17 cellular contexts compared by ENCODE assay signal in genomic region chr1:9309080-9309479, GRCh38. TPM values are rescaled to one million over a fixed set of nuclear protein-coding genes. Genes with fewer than 3 reads are reported as not detected.
A peak's percentile ranks its signal among the peaks of the same experiment; 100 is the strongest.
DNase-seq lines count a peak whose midpoint lies in the region; ATAC-seq and TF ChIP-seq lines count a peak whose summit lies in the region.
"Had no signal": no experiment of that assay in that cellular context is flagged by ENCODE, and none has a peak within 500 bp of the region (broad histone marks: within the 10 kb centered on the region; RNA-seq: fewer than 3 reads in every experiment).

No MANE protein-coding gene starts in this region.

- WGBS in right lobe of liver (ENCODE audit: insufficient coverage, low coverage, low lambda C conversion rate, missing lambda C conversion rate), result no CpG with 5 or more reads among the region's 8 CpGs

- peaks cover 16 to 67% (median 57%) of the 10 kb centered on the region in 10 experiments; a peak in 19 of 20 replicates for H3K4me1 ChIP-seq in BLaER1 treated with 17β-estradiol and CSF1 and Interleukin-3, amounts not matched to agents 10 nM and 100 nM
- H3K4me1 ChIP-seq in HEK293 (ENCODE audit: control insufficient read depth, insufficient read depth, low read length) (peaks cover 9% of the 10 kb centered on the region), osteoblast (ENCODE audit: insufficient read depth, low read length) (no peaks in the 10 kb centered on the region), right lobe of liver (no peaks in the 10 kb centered on the region)
- H3K4me1 ChIP-seq: BE2C had no signal

- intact Hi-C loops in dendritic cell treated with granulocyte-macrophage colony-stimulating factor and Interleukin-4, amounts not matched to agents 40 ng/mL and 50 ng/mL, for 4 days (cut with micrococcal nuclease), result no loop called here
- intact Hi-C loops in right lobe of liver (cut with DNase I), result no loop called here

- peaks cover 15% of the 10 kb centered on the region for H3K27me3 Mint-ChIP-seq in dendritic cell treated with granulocyte-macrophage colony-stimulating factor and Interleukin-4, amounts not matched to agents 40 ng/mL and 50 ng/mL, for 4 days
- H3K27me3 Mint-ChIP-seq: CD4-positive, alpha-beta memory T cell had no signal

- POLR2A ChIA-PET in HEK293 (lab: Yijun Ruan, JAX), result no interaction called here

- no peak overlapping the region for H2AFZ ChIP-seq in osteoblast (ENCODE audit: low read length)

- no peaks in the 10 kb centered on the region for H3K36me3 Mint-ChIP-seq in dendritic cell treated with granulocyte-macrophage colony-stimulating factor and Interleukin-4, amounts not matched to agents 40 ng/mL and 50 ng/mL, for 4 days (ENCODE audit: low read depth)
- H3K36me3 Mint-ChIP-seq: CD14-positive monocyte; CD4-positive, alpha-beta memory T cell had no signal

- H3K27ac ChIP-seq in BLaER1 treated with 17β-estradiol and CSF1 and Interleukin-3, amounts not matched to agents 10 nM and 100 nM, result no peak overlapping the region
- no peak overlapping the region for H3K27ac ChIP-seq in HEK293 (ENCODE audit: extremely low read depth, low read depth, low read length)
- no peak overlapping the region for H3K27ac ChIP-seq in osteoblast (ENCODE audit: low read depth, low read length)
- no peak overlapping the region for H3K27ac ChIP-seq in right lobe of liver
- H3K27ac ChIP-seq: HL-60 had no signal

- no peak overlapping the region for H3K9ac ChIP-seq in BLaER1 treated with 17β-estradiol and CSF1 and Interleukin-3, amounts not matched to agents 10 nM and 100 nM

- peaks cover 15% of the 10 kb centered on the region for H3K4me1 Mint-ChIP-seq in dendritic cell treated with granulocyte-macrophage colony-stimulating factor and Interleukin-4, amounts not matched to agents 40 ng/mL and 50 ng/mL, for 4 days (ENCODE audit: low read depth)
- H3K4me1 Mint-ChIP-seq: CD14-positive monocyte had no signal

- H3K27ac Mint-ChIP-seq in dendritic cell treated with granulocyte-macrophage colony-stimulating factor and Interleukin-4, amounts not matched to agents 40 ng/mL and 50 ng/mL, for 4 days, result peak overlapping the region; percentile 33
- H3K27ac Mint-ChIP-seq: CD14-positive monocyte had no signal

- ATAC-seq in right lobe of liver (no peak), GM18498 (IDR thresholded peaks at IDR 0.05; ENCODE audit: unreplicated experiment) (no peak)

- DNase-seq in osteoblast (ENCODE audit: insufficient read length, low spot score, missing footprints) (peak; percentile 15), RPMI8226 (no peak), right lobe of liver (no peak)
- no peak for DNase-seq in activated T-cell treated with anti-CD3 and anti-CD28 coated beads, Interleukin-2, amount 50 U/mL, for 48 hours
- DNase-seq: ACHN; BE2C; CD4-positive, alpha-beta memory T cell; DMS153; GF-D8; GOT3; H7 had no signal

- H3K27me3 ChIP-seq in BLaER1 treated with 17β-estradiol and CSF1 and Interleukin-3, amounts not matched to agents 10 nM and 100 nM, result no peaks in the 10 kb centered on the region
- H3K27me3 ChIP-seq in osteoblast (ENCODE audit: insufficient read depth, low read length), result no peaks in the 10 kb centered on the region
- no peaks in the 10 kb centered on the region for H3K27me3 ChIP-seq in right lobe of liver
- H3K27me3 ChIP-seq: BE2C had no signal

- no peaks in the 10 kb centered on the region for H3K9me3 Mint-ChIP-seq in dendritic cell treated with granulocyte-macrophage colony-stimulating factor and Interleukin-4, amounts not matched to agents 40 ng/mL and 50 ng/mL, for 4 days
- H3K9me3 Mint-ChIP-seq: CD14-positive monocyte had no signal

- no peak overlapping the region for H3K4me3 Mint-ChIP-seq in dendritic cell treated with granulocyte-macrophage colony-stimulating factor and Interleukin-4, amounts not matched to agents 40 ng/mL and 50 ng/mL, for 4 days
- H3K4me3 Mint-ChIP-seq: CD14-positive monocyte; CD4-positive, alpha-beta memory T cell had no signal

- TF ChIP-seq CTCF in HEK293 (tag by site-specific recombination; IDR thresholded peaks at IDR 0.05) (no peak), osteoblast (IDR thresholded peaks at IDR 0.05; ENCODE audit: extremely low read depth, low read depth, low read length) (no peak), right lobe of liver (IDR thresholded peaks at IDR 0.05) (no peak)

- no peak overlapping the region for H3K4me3 ChIP-seq in BLaER1 treated with 17β-estradiol and CSF1 and Interleukin-3, amounts not matched to agents 10 nM and 100 nM
- H3K4me3 ChIP-seq in HEK293 (ENCODE audit: low read depth, low read length) (no peak overlapping the region), osteoblast (ENCODE audit: insufficient read depth, low read length) (no peak overlapping the region), right lobe of liver (no peak overlapping the region)

- no peak for TF ChIP-seq POLR2A in right lobe of liver (IDR thresholded peaks at IDR 0.05)

- CTCF ChIA-PET in HEK293 (lab: Yijun Ruan, JAX), result interaction anchor here (1.3 kb wide), 1 partner anchor 20 kb away, joined by 3 read pairs; no protein-coding TSS in a partner anchor

- H4K20me1 ChIP-seq in BLaER1 treated with 17β-estradiol and CSF1 and Interleukin-3, amounts not matched to agents 10 nM and 100 nM, result peaks cover 27 to 100% (median 96%) of the 10 kb centered on the region in 11 experiments; a peak in 20 of 22 replicates
- H4K20me1 ChIP-seq in osteoblast (ENCODE audit: insufficient read depth, low read length), result peaks cover 79% of the 10 kb centered on the region

- H3K4me2 ChIP-seq in BLaER1 treated with 17β-estradiol and CSF1 and Interleukin-3, amounts not matched to agents 10 nM and 100 nM, result peak overlapping the region in 9 of 11 experiments; percentile 24 to 65 (median 62); a peak in 16 of 22 replicates
- no peak overlapping the region for H3K4me2 ChIP-seq in osteoblast (ENCODE audit: insufficient read depth, low read length)

- peaks cover 94% of the 10 kb centered on the region for H3K79me2 ChIP-seq in osteoblast (ENCODE audit: insufficient read depth, low read length)

- H3K9me3 ChIP-seq in BLaER1 treated with 17β-estradiol and CSF1 and Interleukin-3, amounts not matched to agents 10 nM and 100 nM (replicated peaks in 1 of 11), result no peaks in the 10 kb centered on the region
- H3K9me3 ChIP-seq in HEK293 (ENCODE audit: control insufficient read depth, insufficient read depth, low read depth, low read length) (no peaks in the 10 kb centered on the region), osteoblast (ENCODE audit: low read depth, low read length) (no peaks in the 10 kb centered on the region), right lobe of liver (no peaks in the 10 kb centered on the region)
- H3K9me3 ChIP-seq: BE2C had no signal

- H3K36me3 ChIP-seq in BLaER1 treated with 17β-estradiol and CSF1 and Interleukin-3, amounts not matched to agents 10 nM and 100 nM, result 0 out of 22 replicates have a peak, but pooled peaks cover 0 to 6% (median 0%) of the 10 kb centered on the region in 11 experiments
- H3K36me3 ChIP-seq in HEK293 (ENCODE audit: control insufficient read depth in 2 of 2, insufficient read depth in 1 of 2, low read length in 2 of 2) (no peaks in the 10 kb centered on the region), osteoblast (ENCODE audit: insufficient read depth, low read length) (no peaks in the 10 kb centered on the region), right lobe of liver (no peaks in the 10 kb centered on the region)
- H3K36me3 ChIP-seq: BE2C had no signal

TF ChIP-seq in HEK293, 187 proteins besides CTCF, POLR2A, EP300 and RAD21 (continues in another document):
- TF ChIP-seq ZNF398 (tag by site-specific recombination; IDR thresholded peaks at IDR 0.05) (peak; percentile 50; the same call in 1 of the 2 replicates), ZNF530 (tag by site-specific recombination; IDR thresholded peaks at IDR 0.05; ENCODE audit: low read depth) (no peak), SP3 (tag by site-specific recombination; IDR thresholded peaks at IDR 0.05) (no peak), GFI1B (tag by site-specific recombination; IDR thresholded peaks at IDR 0.05) (no peak), PRDM10 (tag by site-specific recombination; IDR thresholded peaks at IDR 0.05) (0 out of 2 replicates have a peak, but pooled peaks have one; percentile 29)

RNA-seq across cellular contexts. Expression of gene SPSB1, which starts 16.4 kb away (rescaled TPM):
- total RNA-seq in osteoblast, result 14.7 and 23.2 TPM in 2 replicates
- 100 to 1,000 TPM in 1 of 6 experiments, 10 to 100 TPM in 4, 1 to 10 TPM in 1; 7.7 to 121 (median 37.0) TPM for total RNA-seq in right lobe of liver
